ENCODE assay signal across 10 cellular contexts in the genomic region with DNA sequence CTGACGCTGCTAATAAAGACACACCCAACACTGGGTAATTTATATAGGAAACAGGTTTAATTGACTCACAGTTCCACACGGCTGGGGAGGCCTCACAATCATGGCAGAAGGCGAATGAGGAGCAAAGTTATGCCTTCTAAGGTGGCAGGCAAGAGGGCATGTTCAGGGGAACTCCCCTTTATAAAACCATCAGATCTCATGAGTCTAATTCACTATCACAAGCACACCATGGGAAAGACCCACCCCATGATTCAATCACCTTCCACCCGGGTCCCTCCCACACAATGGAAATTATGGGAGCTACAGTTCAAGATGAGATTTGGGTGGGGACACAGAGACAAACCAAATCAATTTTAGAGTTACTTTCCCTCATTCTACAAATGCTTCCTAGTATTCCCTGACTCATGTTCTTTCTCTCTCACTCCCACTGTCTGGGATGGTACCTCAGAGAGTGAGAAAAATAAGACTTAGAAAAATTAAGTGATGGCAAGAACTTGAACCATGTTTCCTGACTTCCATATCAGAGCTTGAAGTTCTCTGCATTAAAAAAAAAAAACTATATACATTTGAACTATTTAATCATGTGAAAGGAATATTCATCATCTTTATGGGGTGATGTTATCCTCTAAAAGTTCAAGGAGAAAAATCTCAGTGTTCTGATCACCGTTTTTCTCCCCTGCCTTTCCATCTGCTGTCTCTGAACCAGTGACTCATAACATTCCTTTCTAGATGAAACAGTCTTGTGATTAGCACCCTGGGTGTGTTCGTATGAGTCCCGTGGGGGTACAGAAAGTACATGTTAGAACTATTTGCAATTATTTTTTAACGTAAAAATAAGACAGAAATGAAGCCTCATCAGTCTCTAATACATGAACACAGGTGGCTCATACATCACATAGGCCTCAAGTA.
DNase-seq lines count a peak whose midpoint lies in the region; ATAC-seq and TF ChIP-seq lines count a peak whose summit lies in the region.
"Had no signal": no experiment of that assay in that cellular context is flagged by ENCODE, and none has a peak within 500 bp of the region (broad histone marks: within the 10 kb centered on the region; RNA-seq: fewer than 3 reads in every experiment).

No MANE protein-coding gene starts in this region.

- DNase-seq in NCI-H226 = peak; percentile 48
- DNase-seq in kidney epithelial cell (ENCODE audit: low read depth) = peak; percentile 74
- DNase-seq in mesenteric fat pad (ENCODE audit: low spot score) = no peak
- no peak for DNase-seq in stimulated activated CD4-positive, alpha-beta T cell treated with anti-CD3 and anti-CD28 coated beads, Interleukin-2, amount 100 ng/mL, for 48 hours
- DNase-seq in Calu3 = no peak
- no peak for DNase-seq in NCI-H1048 (lab: John Stamatoyannopoulos, UW)

- POLR2A ChIA-PET in HEK293 (lab: Yijun Ruan, JAX) = no interaction called here

- no peak overlapping the region for H3K27ac ChIP-seq in HEK293 (ENCODE audit: extremely low read depth, low read depth, low read length)
- H3K27ac ChIP-seq: tibial artery had no signal

- no peaks in the 10 kb centered on the region for H3K36me3 Mint-ChIP-seq in Calu3 (ENCODE audit: insufficient read depth, unreplicated experiment)

- no peaks in the 10 kb centered on the region for H3K27me3 Mint-ChIP-seq in Calu3 (ENCODE audit: unreplicated experiment)
- H3K27me3 Mint-ChIP-seq: central memory CD8-positive, alpha-beta T cell had no signal

- no peaks in the 10 kb centered on the region for H3K4me1 Mint-ChIP-seq in Calu3 (ENCODE audit: low read depth, unreplicated experiment)
- H3K4me1 Mint-ChIP-seq: central memory CD8-positive, alpha-beta T cell had no signal

- peak; percentile 92 for ATAC-seq in GM18505 (IDR thresholded peaks at IDR 0.05; ENCODE audit: unreplicated experiment)

- no peak overlapping the region for H3K27ac Mint-ChIP-seq in Calu3 (ENCODE audit: unreplicated experiment)

- intact Hi-C loops in Calu3 (cut with micrococcal nuclease; ENCODE audit: unreplicated experiment) = no loop called here

- H3K27me3 ChIP-seq in kidney epithelial cell (ENCODE audit: control insufficient read depth, insufficient read depth, low read length) = no peaks in the 10 kb centered on the region
- H3K27me3 ChIP-seq: tibial artery had no signal

- TF ChIP-seq CTCF in HEK293 (tag by site-specific recombination; IDR thresholded peaks at IDR 0.05) (no peak), kidney epithelial cell (IDR thresholded peaks at IDR 0.05; ENCODE audit: insufficient read depth, low read length, poor library complexity, severe bottlenecking) (no peak), Calu3 (IDR thresholded peaks at IDR 0.05; ENCODE audit: unreplicated experiment) (no peak)

- CTCF ChIA-PET in HEK293 (lab: Yijun Ruan, JAX) = no interaction called here
- CTCF ChIA-PET in Calu3 (lab: Charles Lee) = no interaction called here

- no TSS peak for BruUV-seq in Calu3 (replicated peaks; lab: Mats Ljungman, UMichigan)

- H3K9me3 ChIP-seq in HEK293 (ENCODE audit: control insufficient read depth, insufficient read depth, low read depth, low read length) = no peaks in the 10 kb centered on the region
- H3K9me3 ChIP-seq: tibial artery had no signal

- no peaks in the 10 kb centered on the region for H3K4me1 ChIP-seq in HEK293 (ENCODE audit: control insufficient read depth, insufficient read depth, low read length)
- H3K4me1 ChIP-seq: tibial artery had no signal

- H3K4me3 ChIP-seq in HEK293 (ENCODE audit: low read depth, low read length) (no peak overlapping the region), kidney epithelial cell (ENCODE audit: low read depth, low read length) (no peak overlapping the region)
- H3K4me3 ChIP-seq: tibial artery had no signal

- H3K36me3 ChIP-seq in HEK293 (ENCODE audit: control insufficient read depth in 2 of 2, insufficient read depth in 1 of 2, low read length in 2 of 2) = no peaks in the 10 kb centered on the region
- no peaks in the 10 kb centered on the region for H3K36me3 ChIP-seq in kidney epithelial cell (ENCODE audit: control insufficient read depth, insufficient read depth, low read length)
- H3K36me3 ChIP-seq: tibial artery had no signal

- no peaks in the 10 kb centered on the region for H3K9me3 Mint-ChIP-seq in Calu3 (ENCODE audit: low read depth, unreplicated experiment)
- H3K9me3 Mint-ChIP-seq: central memory CD8-positive, alpha-beta T cell had no signal

- no peak for TF ChIP-seq POLR2A in GM18505 (IDR thresholded peaks at IDR 0.05; ENCODE audit: borderline replicate concordance, extremely low read depth, insufficient read depth, insufficient read length)

- no peak overlapping the region for H3K4me3 Mint-ChIP-seq in Calu3 (ENCODE audit: low read depth, unreplicated experiment)
- H3K4me3 Mint-ChIP-seq: central memory CD8-positive, alpha-beta T cell had no signal

TF ChIP-seq in HEK293, 187 proteins besides CTCF, POLR2A, EP300 and RAD21:
- TF ChIP-seq ZNF621 (tag by site-specific recombination; IDR thresholded peaks at IDR 0.05) (no peak), ZNF660 (tag by site-specific recombination; IDR thresholded peaks at IDR 0.05) (peak; percentile 82)

Comparison
In these comparisons a context has a peak if more than half of its experiments do, and no peak if none do; other contexts are left out.
1. DNase-seq: peak in NCI-H226 (single experiment) and kidney epithelial cell (single experiment); none in mesenteric fat pad (single experiment), stimulated activated CD4-positive, alpha-beta T cell treated with anti-CD3 and anti-CD28 coated beads, Interleukin-2, amount 100 ng/mL, for 48 hours (0 of 2), Calu3 (single experiment) and NCI-H1048 (single experiment).